ENCODE assay signal across 9 cellular contexts in genomic region chr19:40286235-40286530, GRCh38. TPM values are rescaled to one million over a fixed set of nuclear protein-coding genes. Genes with fewer than 3 reads are reported as not detected.
DNase-seq lines count a peak whose midpoint lies in the region; ATAC-seq, FAIRE-seq and TF ChIP-seq lines count a peak whose summit lies in the region.
"Had no signal": no experiment of that assay in that cellular context is flagged by ENCODE, and none has a peak within 500 bp of the region (broad histone marks: within the 10 kb centered on the region; RNA-seq: fewer than 3 reads in every experiment).

No MANE protein-coding gene starts in this region.

- H3K4me3 ChIP-seq in GM23338 = peak overlapping the region; percentile 51
- H3K4me3 ChIP-seq in SJCRH30 = peak overlapping the region; percentile 58
- H3K4me3 ChIP-seq in fibroblast of the aortic adventitia (ENCODE audit: low read depth, low read length) = peak overlapping the region; percentile 23
- H3K4me3 ChIP-seq in skeletal muscle satellite cell (ENCODE audit: low read length) = peak overlapping the region; percentile 44

- TF ChIP-seq CTCF in GM23338 (conservative IDR thresholded peaks at IDR 0.05; ENCODE audit: low read depth in 2 of 2) = no peak
- TF ChIP-seq CTCF in fibroblast of the aortic adventitia (IDR thresholded peaks at IDR 0.05; ENCODE audit: insufficient read depth, low read length) = no peak
- no peak for TF ChIP-seq CTCF in omental fat pad (IDR thresholded peaks at IDR 0.05)

- H3K27ac Mint-ChIP-seq in GM23338 = peak overlapping the region; percentile 100

- H3K27me3 ChIP-seq in GM23338 (ENCODE audit: insufficient read depth) = no peaks in the 10 kb centered on the region
- H3K27me3 ChIP-seq in SJCRH30 = no peaks in the 10 kb centered on the region
- no peaks in the 10 kb centered on the region for H3K27me3 ChIP-seq in skeletal muscle satellite cell (ENCODE audit: control insufficient read depth, insufficient read depth, low read length)

- H3K36me3 ChIP-seq in GM23338 (ENCODE audit: insufficient read depth) = no peaks in the 10 kb centered on the region
- H3K36me3 ChIP-seq in SJCRH30 = 0 out of 2 replicates have a peak, but pooled peaks cover 2% of the 10 kb centered on the region
- peaks cover 6% of the 10 kb centered on the region for H3K36me3 ChIP-seq in skeletal muscle satellite cell (ENCODE audit: insufficient read depth, low read length)

- H4K20me1 ChIP-seq in GM23338 (replicated peaks; ENCODE audit: insufficient read depth) = no peaks in the 10 kb centered on the region

- peak overlapping the region; percentile 63; the same call in 1 of the 2 replicates for H2AFZ ChIP-seq in GM23338

- H3K4me2 ChIP-seq in GM23338 = peak overlapping the region; percentile 70
- H3K4me2 ChIP-seq in skeletal muscle satellite cell (ENCODE audit: low read length) = peak overlapping the region; percentile 87

- no peaks in the 10 kb centered on the region for H3K36me3 Mint-ChIP-seq in GM23338 (ENCODE audit: low read depth)

- H3K9me2 ChIP-seq in GM23338 (ENCODE audit: insufficient read depth) = no peaks in the 10 kb centered on the region

- H3F3A ChIP-seq in GM23338 (replicated peaks; ENCODE audit: low read depth) = peaks cover 12% of the 10 kb centered on the region

- H3K27ac ChIP-seq in GM23338 (ENCODE audit: low read depth) = peak overlapping the region; percentile 88
- H3K27ac ChIP-seq in SJCRH30 = no peak overlapping the region

- no peak for FAIRE-seq in frontal cortex (lab: Jason Lieb, UNC)

- H3K4me1 Mint-ChIP-seq in GM23338 = peaks cover 33% of the 10 kb centered on the region

- H3K27me3 Mint-ChIP-seq in GM23338 (ENCODE audit: insufficient read depth, low read depth, poor library complexity) = peaks cover 15% of the 10 kb centered on the region

- H3K9me3 ChIP-seq in SJCRH30 (replicated peaks) (no peaks in the 10 kb centered on the region), skeletal muscle satellite cell (replicated peaks; ENCODE audit: low read length) (no peaks in the 10 kb centered on the region)

- no peak for DNase-seq in GM23338 (ENCODE audit: low spot score)
- DNase-seq in SJCRH30 = peak in 1 of 2 experiments; percentile 28
- DNase-seq in fibroblast of the aortic adventitia (ENCODE audit: low read depth) = no peak
- no peak for DNase-seq in omental fat pad (ENCODE audit: low spot score)
- no peak for DNase-seq in frontal cortex (ENCODE audit: low spot score in 2 of 2)
- no peak for DNase-seq in occipital lobe (lab: John Stamatoyannopoulos, UW)
- DNase-seq: stimulated activated CD8-positive, alpha-beta memory T cell treated with anti-CD3 and anti-CD28 coated beads, Interleukin-4, amount 100 ng/mL, for 48 hours had no signal

- H3K4me3 Mint-ChIP-seq in GM23338 = peak overlapping the region; percentile 87

- peak overlapping the region; percentile 86 for H3K9ac ChIP-seq in skeletal muscle satellite cell (ENCODE audit: low read depth, low read length)

- peaks cover 3% of the 10 kb centered on the region; the same call in 2 of the 3 replicates for H3K9me3 Mint-ChIP-seq in GM23338

- H3K79me2 ChIP-seq in GM23338 (replicated peaks; ENCODE audit: insufficient read depth) = peaks cover 35% of the 10 kb centered on the region

- ATAC-seq in GM23338 (no peak), omental fat pad (ENCODE audit: low FRiP score) (no peak), GM18520 (IDR thresholded peaks at IDR 0.05; ENCODE audit: unreplicated experiment) (no peak)

- H3K4me1 ChIP-seq in GM23338 (ENCODE audit: insufficient read depth) (peaks cover 7% of the 10 kb centered on the region), SJCRH30 (peaks cover 14% of the 10 kb centered on the region), skeletal muscle satellite cell (ENCODE audit: control insufficient read depth, insufficient read depth, low read length) (peaks cover 44% of the 10 kb centered on the region)

TF ChIP-seq in GM23338, 12 proteins besides CTCF, POLR2A, EP300 and RAD21:
- TF ChIP-seq EZH2 (IDR thresholded peaks at IDR 0.05; ENCODE audit: low read depth, unreplicated experiment) = no peak
- TF ChIP-seq ZNF331 (CRISPR knock-in tag; IDR thresholded peaks at IDR 0.05; ENCODE audit: low read depth) = no peak
- no peak for TF ChIP-seq ZNF462 (CRISPR knock-in tag; IDR thresholded peaks at IDR 0.05)

RNA-seq across cellular contexts. Expression of gene AKT2, which starts 1.0 kb away (rescaled TPM):
- 105 and 123 TPM in 2 replicates for total RNA-seq in GM23338 (2014; rRNA removed; shearing (Covaris generic))
- polyA plus RNA-seq in GM23338 (2016; fragmentation: Nextera tagmentation; extraction: Ambion mirVana) = 16.6 and 17.6 TPM in 2 replicates
- total RNA-seq in SJCRH30 (2014; rRNA removed; shearing (Covaris generic)) = 138 and 142 TPM in 2 replicates
- total RNA-seq in fibroblast of the aortic adventitia (ENCODE audit: low replicate concordance) (124 and 132 TPM in 2 replicates), omental fat pad (100 to 1,000 TPM in 2 of 4 donors, 10 to 100 TPM in 2; 84.7 to 151 (median 99.1) TPM), frontal cortex (34.6 TPM), occipital lobe (51.8 TPM)
- total RNA-seq in skeletal muscle satellite cell (2012; rRNA removed) = 87.4 and 101 TPM in 2 replicates

RNA-seq across cellular contexts. Expression of gene CCNP, which starts 59.7 kb away (rescaled TPM):
- 0.39 and 7.1 TPM in 2 replicates for total RNA-seq in GM23338 (2014; rRNA removed; shearing (Covaris generic))
- polyA plus RNA-seq in GM23338 (2016; fragmentation: Nextera tagmentation; extraction: Ambion mirVana) = 2.2 and 3.3 TPM in 2 replicates
- 0.08 TPM in 1 of 2 replicates, not detected in the other for total RNA-seq in SJCRH30 (2014; rRNA removed; shearing (Covaris generic))
- 0.33 TPM in 1 of 2 replicates, not detected in the other for total RNA-seq in fibroblast of the aortic adventitia (ENCODE audit: low replicate concordance)
- not detected in 2 replicates for total RNA-seq in skeletal muscle satellite cell (2012; rRNA removed)
- 1 to 10 TPM in 1 of 4 donors, under 1 TPM in 2, not detected in 1; 0.37 to 1.1 (median 0.48) TPM for total RNA-seq in omental fat pad
- total RNA-seq in frontal cortex = 0.41 TPM
- 1.7 TPM for total RNA-seq in occipital lobe
